ENCODE assay signal across 25 cellular contexts in the genomic region with DNA sequence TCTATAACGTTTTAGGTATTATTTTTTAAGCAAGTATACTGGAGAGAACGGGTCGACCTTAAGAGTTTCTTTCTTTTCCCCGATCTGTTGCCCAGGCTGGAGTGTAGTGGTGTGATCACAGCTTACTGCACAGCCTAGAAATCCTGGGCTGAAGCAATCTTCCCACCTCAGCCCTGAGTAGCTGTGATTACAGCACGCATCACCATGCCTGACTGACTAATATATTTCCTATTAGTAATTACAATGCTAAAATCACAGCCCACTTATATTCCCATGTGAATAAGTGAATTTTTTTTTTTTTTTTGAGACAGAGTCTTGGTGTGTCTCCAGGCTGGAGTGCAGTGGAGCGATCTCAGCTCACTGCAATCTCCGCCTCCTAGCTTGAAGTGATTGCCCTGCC.
"Had no signal": no experiment of that assay in that cellular context is flagged by ENCODE, and none has a peak within 500 bp of the region (broad histone marks: within the 10 kb centered on the region; RNA-seq: fewer than 3 reads in every experiment).

No MANE protein-coding gene starts in this region.

- H3K4me2 ChIP-seq: neural progenitor cell had no signal

- DNase-seq: activated CD4-positive, alpha-beta T cell treated with anti-CD3 and anti-CD28 coated beads, Interleukin-2, amount 10 ng/mL, durations not matched to agents 7 days and 5 days; activated CD4-positive, CD25-positive, alpha-beta regulatory T cell treated with anti-CD3 and anti-CD28 coated beads, Interleukin-2, amount 50 U/mL, for 72 hours; activated CD8-positive, alpha-beta T cell treated with anti-CD3 and anti-CD28 coated beads, Interleukin-2, amount 10 ng/mL, durations not matched to agents 7 days and 5 days; activated gamma-delta T cell treated with Interleukin-2 at 50 U/mL for 16 hours; brain microvascular endothelial cell; effector memory CD4-positive, alpha-beta T cell; kidney; left lung; naive thymus-derived CD8-positive, alpha-beta T cell; posterior cingulate gyrus; right lobe of liver; small intestine; stimulated activated CD4-positive, alpha-beta T cell treated with anti-CD3 and anti-CD28 coated beads, Interleukin-2, amount 100 ng/mL, for 24 hours; stimulated activated naive CD8-positive, alpha-beta T cell treated with anti-CD3 and anti-CD28 coated beads, Interleukin-15, amount 100 ng/mL, for 72 hours; T-helper 2 cell; WERI-Rb-1 had no signal

- FAIRE-seq: urothelium cell line had no signal

- H3K9ac ChIP-seq: neural progenitor cell had no signal

- H3K4me3 ChIP-seq: ascending aorta, esophagus muscularis mucosa, left lung, lung, neural progenitor cell, right lobe of liver, suprapubic skin, tibial nerve had no signal

- H3K27ac ChIP-seq: ascending aorta, brain microvascular endothelial cell, esophagus muscularis mucosa, left lung, neural progenitor cell, right lobe of liver, suprapubic skin, tibial nerve, WERI-Rb-1 had no signal

- H3K9me3 ChIP-seq: ascending aorta, esophagus muscularis mucosa, left lung, right lobe of liver, suprapubic skin, tibial nerve had no signal

- H2AFZ ChIP-seq: neural progenitor cell had no signal

- H3K27me3 ChIP-seq: ascending aorta, brain microvascular endothelial cell, esophagus muscularis mucosa, left lung, neural progenitor cell, right lobe of liver, suprapubic skin, tibial nerve had no signal

- ATAC-seq: activated CD8-positive, alpha-beta T cell treated with anti-CD3 and anti-CD28 coated beads, Interleukin-2, amount 10 ng/mL, durations not matched to agents 7 days and 5 days; activated naive CD4-positive, alpha-beta T cell treated with anti-CD3 and anti-CD28 coated beads, Interleukin-2, amount 50 U/mL, for 72 hours; left lung; naive thymus-derived CD8-positive, alpha-beta T cell; right lobe of liver; stimulated activated effector memory CD8-positive, alpha-beta T cell treated with anti-CD3 and anti-CD28 coated beads, Interleukin-12 subunit alpha, Interleukin-12 subunit beta, amount 100 ng/mL, for 72 hours; stimulated activated naive CD8-positive, alpha-beta T cell treated with anti-CD3 and anti-CD28 coated beads, Interleukin-15, amount 100 ng/mL, for 72 hours had no signal

- H3K4me1 ChIP-seq: ascending aorta, left lung, neural progenitor cell, right lobe of liver, suprapubic skin had no signal
